In genomic region chr18:76982038-76982437, GRCh38 we compare ENCODE assay signal across 1 cellular context.
TF ChIP-seq lines count a peak whose summit lies in the region.

No MANE protein-coding gene starts in this region.

TF ChIP-seq in H1, 55 proteins besides CTCF, POLR2A, EP300 and RAD21 (continued from another document):
- TF ChIP-seq ATF3 (IDR thresholded peaks at IDR 0.05; ENCODE audit: insufficient read depth, low read depth, low read length), result no peak
- no peak for TF ChIP-seq JUN (IDR thresholded peaks at IDR 0.05; ENCODE audit: low read depth, low read length)
- TF ChIP-seq BACH1 (IDR thresholded peaks at IDR 0.05; ENCODE audit: low read length), result no peak
- no peak for TF ChIP-seq CTBP2 (IDR thresholded peaks at IDR 0.05; ENCODE audit: borderline replicate concordance, insufficient read depth, insufficient read length, low read length)
- no peak for TF ChIP-seq KDM5A (IDR thresholded peaks at IDR 0.05; ENCODE audit: low read length)
- no peak for TF ChIP-seq KDM1A (IDR thresholded peaks at IDR 0.05; ENCODE audit: borderline replicate concordance, low read length)
- no peak for TF ChIP-seq GABPA (IDR thresholded peaks at IDR 0.05; ENCODE audit: borderline replicate concordance, insufficient read depth, low read length)
